Comparison of ENCODE assay signal across 11 cellular contexts in genomic region chr17:57876023-57876865, GRCh38. TPM values are rescaled to one million over a fixed set of nuclear protein-coding genes. Genes with fewer than 3 reads are reported as not detected.
DNase-seq lines count a peak whose midpoint lies in the region; ATAC-seq, FAIRE-seq and TF ChIP-seq lines count a peak whose summit lies in the region.
"Had no signal": no experiment of that assay in that cellular context is flagged by ENCODE, and none has a peak within 500 bp of the region (broad histone marks: within the 10 kb centered on the region; RNA-seq: fewer than 3 reads in every experiment).

No MANE protein-coding gene starts in this region.

- POLR2A ChIA-PET in A549 (lab: Yijun Ruan, JAX) (interaction anchor here (1.0 to 3.7 kb wide), 13 partner anchors 9 to 131 kb away, joined by 4 to 25 read pairs (median 8); partner anchors contain the start of genes SRSF1 and VEZF1), endothelial cell of umbilical vein (lab: Charles Lee) (interaction anchor here (0.8 to 2.0 kb wide), 5 partner anchors 15 to 117 kb away, joined by 3 to 9 read pairs (median 6); no protein-coding TSS in a partner anchor)

- intact Hi-C loops in endothelial cell of umbilical vein (cut with micrococcal nuclease): no loop called here

- H3K4me1 Mint-ChIP-seq in neural crest cell: peaks cover 87% of the 10 kb centered on the region

- H4K20me1 ChIP-seq in Loucy (ENCODE audit: insufficient read depth, low read length, poor library complexity, severe bottlenecking) (no peaks in the 10 kb centered on the region), endothelial cell of umbilical vein (replicated peaks; ENCODE audit: control insufficient read depth, extremely low read depth, insufficient read depth, low read length) (no peaks in the 10 kb centered on the region)

- TF ChIP-seq CTCF in A549 (IDR thresholded peaks at IDR 0.05) (no peak), Loucy (conservative IDR thresholded peaks at IDR 0.05; ENCODE audit: low read length) (no peak), endothelial cell of umbilical vein (IDR thresholded peaks at IDR 0.05; ENCODE audit: extremely low read depth in 1 of 2, insufficient read depth in 1 of 2, low read depth in 1 of 2, low read length in 2 of 2) (no peak), neural crest cell (conservative IDR thresholded peaks at IDR 0.05) (no peak)

- dilution Hi-C loops in endothelial cell of umbilical vein (cut with MboI; ENCODE audit: extremely low pct_ligation_motif_present, low sequenced_read_pairs): no loop called here

- H3K27ac Mint-ChIP-seq in neural crest cell (ENCODE audit: unreplicated experiment): peak overlapping the region; percentile 98

- H3K4me1 ChIP-seq in A549 (peaks cover 95% of the 10 kb centered on the region), Loucy (ENCODE audit: insufficient read depth, low read length, poor library complexity, severe bottlenecking) (peaks cover 63% of the 10 kb centered on the region), endothelial cell of umbilical vein (ENCODE audit: control insufficient read depth, extremely low read depth, insufficient read depth, low read length) (peaks cover 58% of the 10 kb centered on the region)

- H3K27ac ChIP-seq in A549: peak overlapping the region; percentile 92 to 95
- H3K27ac ChIP-seq in endothelial cell of umbilical vein (ENCODE audit: insufficient read depth, low read depth, low read length): peak overlapping the region; percentile 96

- no peaks in the 10 kb centered on the region for H3K27me3 Mint-ChIP-seq in neural crest cell (ENCODE audit: low read depth)

- H3K79me2 ChIP-seq in Loucy (ENCODE audit: insufficient read depth, low read length): no peaks in the 10 kb centered on the region
- no peaks in the 10 kb centered on the region for H3K79me2 ChIP-seq in endothelial cell of umbilical vein (ENCODE audit: control insufficient read depth, insufficient read depth, low read length)

- no peak for TF ChIP-seq POLR2A in A549 (IDR thresholded peaks at IDR 0.05; ENCODE audit: low read length)
- TF ChIP-seq POLR2A in endothelial cell of umbilical vein (IDR thresholded peaks at IDR 0.05; ENCODE audit: low read depth, low read length): peak; percentile 5
- no peak for TF ChIP-seq POLR2A in H54 (IDR thresholded peaks at IDR 0.05; ENCODE audit: low read depth, low read length)

- ATAC-seq in A549 (no peak), HG02970 (IDR thresholded peaks at IDR 0.05; ENCODE audit: low FRiP score, unreplicated experiment) (no peak)

- no peak for FAIRE-seq in A549 (lab: Jason Lieb, UNC)
- FAIRE-seq in endothelial cell of umbilical vein (lab: Jason Lieb, UNC): no peak
- FAIRE-seq in H54 (lab: Jason Lieb, UNC): no peak

- no peaks in the 10 kb centered on the region for H3K9me3 Mint-ChIP-seq in neural crest cell

- BruUV-seq in endothelial cell of umbilical vein (replicated peaks; lab: Mats Ljungman, UMichigan): no TSS peak

- H3K9ac ChIP-seq in Loucy (ENCODE audit: low read depth, low read length, poor library complexity, severe bottlenecking): peak overlapping the region; percentile 34
- peak overlapping the region; percentile 40 for H3K9ac ChIP-seq in endothelial cell of umbilical vein (replicated peaks; ENCODE audit: extremely low read depth, insufficient read depth, low read length)

- no peaks in the 10 kb centered on the region for H3K9me1 ChIP-seq in endothelial cell of umbilical vein (replicated peaks; ENCODE audit: control insufficient read depth, extremely low read depth, insufficient read depth, low read length)

- DNase-seq in A549 (ENCODE audit: low read depth in 1 of 2, low spot score in 1 of 2) (no peak), endothelial cell of umbilical vein (ENCODE audit: low read depth, low spot score) (no peak), neural crest cell (ENCODE audit: low read depth, low spot score) (no peak), H54 (ENCODE audit: insufficient read length, low spot score) (no peak), cerebellar cortex (ENCODE audit: low spot score) (no peak)
- DNase-seq in stimulated activated CD4-positive, alpha-beta T cell treated with anti-CD3 and anti-CD28 coated beads, Interleukin-15, amount 100 ng/mL, for 24 hours: no peak
- DNase-seq: activated effector memory CD4-positive, alpha-beta T cell treated with Interleukin-2 at 50 U/mL for 16 hours; NCI-H510A treated with DMSO at 0.1 percent for 48 hours had no signal

- H3K4me3 Mint-ChIP-seq in neural crest cell: peak overlapping the region; percentile 4

- H3K9me3 ChIP-seq in A549 (no peaks in the 10 kb centered on the region), Loucy (ENCODE audit: insufficient read depth, low read depth, low read length) (no peaks in the 10 kb centered on the region), endothelial cell of umbilical vein (replicated peaks; ENCODE audit: control insufficient read depth, insufficient read depth, low read length) (no peaks in the 10 kb centered on the region)
- H3K9me3 ChIP-seq: BE2C had no signal

- TF ChIP-seq EP300 in A549 (IDR thresholded peaks at IDR 0.05): no peak

- peak overlapping the region; percentile 7; the same call in 1 of the 3 replicates for H3K4me3 ChIP-seq in A549
- no peak overlapping the region for H3K4me3 ChIP-seq in Loucy (ENCODE audit: low read length, poor library complexity, severe bottlenecking)
- H3K4me3 ChIP-seq in endothelial cell of umbilical vein (replicated peaks in 1 of 3; ENCODE audit: insufficient read depth in 1 of 3, low read depth in 1 of 3, low read length in 3 of 3): no peak overlapping the region

- no peaks in the 10 kb centered on the region for H3K36me3 ChIP-seq in Loucy (ENCODE audit: insufficient read depth, low read length)
- H3K36me3 ChIP-seq in endothelial cell of umbilical vein (ENCODE audit: control insufficient read depth in 2 of 2, extremely low read depth in 1 of 2, insufficient read depth in 2 of 2, low read length in 2 of 2): peaks cover 0 to 2% of the 10 kb centered on the region in 2 experiments
- H3K36me3 ChIP-seq: BE2C had no signal

- CTCF ChIA-PET in A549 (lab: Yijun Ruan, JAX) (interaction anchor here (0.6 to 48.7 kb wide), 22 partner anchors 16 to 466 kb away, joined by 3 to 1377 read pairs (median 6); partner anchors contain the start of genes CUEDC1, MRPS23, SRSF1 and VEZF1), endothelial cell of umbilical vein (lab: Charles Lee) (interaction anchor here (0.9 to 11.3 kb wide), 21 partner anchors 9 to 124 kb away, joined by 3 to 202 read pairs (median 5); partner anchors contain the start of genes CUEDC1, MRPS23 and VEZF1)

- H3K4me2 ChIP-seq in A549: peak overlapping the region; percentile 64
- H3K4me2 ChIP-seq in Loucy (ENCODE audit: low read depth, low read length, poor library complexity, severe bottlenecking): peak overlapping the region; percentile 52
- no peak overlapping the region for H3K4me2 ChIP-seq in endothelial cell of umbilical vein (ENCODE audit: insufficient read depth, low read length)

- H2AFZ ChIP-seq in Loucy (ENCODE audit: low read length) (peak overlapping the region; percentile 4; the same call in 1 of the 2 replicates), endothelial cell of umbilical vein (ENCODE audit: low read depth, low read length) (no peak overlapping the region)

- H3F3A ChIP-seq in Loucy (ENCODE audit: low read depth): 0 out of 2 replicates have a peak, but pooled peaks cover 4% of the 10 kb centered on the region

- 82% methylated on average over 15 of the region's 15 CpGs for WGBS in A549 (ENCODE audit: missing lambda C conversion rate)

- H3K9me2 ChIP-seq in Loucy (replicated peaks; ENCODE audit: low read depth, low read length): no peaks in the 10 kb centered on the region

- peaks cover 15% of the 10 kb centered on the region for H3K36me3 Mint-ChIP-seq in neural crest cell (ENCODE audit: low read depth)

- H3K27me3 ChIP-seq in Loucy (ENCODE audit: insufficient read depth, low read length, poor library complexity, severe bottlenecking): no peaks in the 10 kb centered on the region
- H3K27me3 ChIP-seq in endothelial cell of umbilical vein (ENCODE audit: control insufficient read depth in 2 of 2, insufficient read depth in 2 of 2, low read length in 2 of 2): no peaks in the 10 kb centered on the region
- H3K27me3 ChIP-seq: BE2C had no signal

- TF ChIP-seq RAD21 in A549 (conservative IDR thresholded peaks at IDR 0.05 in 1 of 2, IDR thresholded peaks at IDR 0.05 in 1 of 2): no peak

TF ChIP-seq in A549, 52 proteins besides CTCF, POLR2A, EP300 and RAD21 (continues in another document):
- TF ChIP-seq NFE2L2 (conservative IDR thresholded peaks at IDR 0.05; ENCODE audit: low read length) (no peak), HOXA7 (CRISPR knock-in tag; IDR thresholded peaks at IDR 0.05) (no peak), HEYL (CRISPR knock-in tag; IDR thresholded peaks at IDR 0.05) (no peak), ZSCAN20 (CRISPR knock-in tag; IDR thresholded peaks at IDR 0.05) (no peak)

TF ChIP-seq in endothelial cell of umbilical vein, 7 proteins besides CTCF, POLR2A, EP300 and RAD21:
- no peak for TF ChIP-seq MYC (IDR thresholded peaks at IDR 0.05; ENCODE audit: low read depth, low read length)
- TF ChIP-seq, protein P1, sequence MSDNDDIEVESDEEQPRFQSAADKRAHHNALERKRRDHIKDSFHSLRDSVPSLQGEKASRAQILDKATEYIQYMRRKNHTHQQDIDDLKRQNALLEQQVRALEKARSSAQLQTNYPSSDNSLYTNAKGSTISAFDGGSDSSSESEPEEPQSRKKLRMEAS (IDR thresholded peaks at IDR 0.05; ENCODE audit: insufficient read depth, insufficient read length): no peak
TF ChIP-seq in endothelial cell of umbilical vein: peak in this region for 0.

RNA-seq across cellular contexts. Expression of gene MRPS23, which starts 26.4 kb away (rescaled TPM):
- polyA plus RNA-seq in A549 (2011; rRNA removed) (73.2 and 110 TPM in 2 replicates), A549 (2017; fragmentation: RNase III; extraction: RNeasy Plus Mini Kit Qiagen cat#74134 plus additional on column Dnase treatment) (140 to 164 TPM (median 153 TPM) in 3 replicates), endothelial cell of umbilical vein (27.6 and 39.9 TPM in 2 replicates)
- polyA plus RNA-seq in A549 (2012; cell fraction: cytosol; rRNA removed): 96.6 and 104 TPM in 2 replicates
- 45.7 and 49.9 TPM in 2 replicates for polyA plus RNA-seq in A549 (2012; cell fraction: nucleus; rRNA removed)
- 36.4 and 52.6 TPM in 2 replicates for polyA minus RNA-seq in A549 (2011; rRNA and poly(A)+ RNA removed)
- total RNA-seq in endothelial cell of umbilical vein (40.7 and 46.2 TPM in 2 replicates), neural crest cell (50.0 and 63.0 TPM in 2 replicates)
- 38.9 and 43.4 TPM in 2 replicates for polyA plus RNA-seq in endothelial cell of umbilical vein (2011; cell fraction: cytosol; rRNA removed)
- polyA plus RNA-seq in endothelial cell of umbilical vein (2011; cell fraction: nucleus; rRNA removed): 15.4 and 19.7 TPM in 2 replicates
- polyA plus RNA-seq in endothelial cell of umbilical vein (2012): 66.8 and 74.8 TPM in 2 replicates
- 20.5 and 26.0 TPM in 2 replicates for polyA minus RNA-seq in endothelial cell of umbilical vein
- 16.5 TPM for polyA minus RNA-seq in endothelial cell of umbilical vein (2011; cell fraction: cytosol; rRNA and poly(A)+ RNA removed)
- polyA minus RNA-seq in endothelial cell of umbilical vein (2011; cell fraction: nucleus; rRNA and poly(A)+ RNA removed): 3.9 and 4.2 TPM in 2 replicates
